In genomic region chr10:111766464-111766863, GRCh38 we compare ENCODE assay signal across 30 cellular contexts.
"Had no signal": no experiment of that assay in that cellular context is flagged by ENCODE, and none has a peak within 500 bp of the region (broad histone marks: within the 10 kb centered on the region; RNA-seq: fewer than 3 reads in every experiment).

No MANE protein-coding gene starts in this region.

- H3K36me3 ChIP-seq: adrenal gland, MG63, WERI-Rb-1 had no signal

- H3K27ac ChIP-seq: adrenal gland, PC-9, SK-N-MC, WERI-Rb-1 had no signal

- H3K4me3 ChIP-seq: adrenal gland, MG63, PC-9, SK-N-MC had no signal

- DNase-seq: activated CD4-positive, alpha-beta T cell treated with anti-CD3 and anti-CD28 coated beads for 1 hour; activated CD4-positive, alpha-beta T cell treated with anti-CD3 and anti-CD28 coated beads for 48 hours; activated CD4-positive, alpha-beta T cell treated with anti-CD3 and anti-CD28 coated beads, Interleukin-2, amount 50 U/mL, for 4 hours; activated CD4-positive, CD25-positive, alpha-beta regulatory T cell; activated CD8-positive, alpha-beta T cell treated with anti-CD3 and anti-CD28 coated beads for 36 hours; activated effector memory CD4-positive, alpha-beta T cell treated with anti-CD3 and anti-CD28 coated beads, Interleukin-2, amount 50 U/mL, for 16 hours; activated naive CD4-positive, alpha-beta T cell; activated naive CD8-positive, alpha-beta T cell treated with anti-CD3 and anti-CD28 coated beads, Interleukin-2, amount 10 ng/mL, durations not matched to agents 7 days and 5 days; activated T-cell treated with anti-CD3 and anti-CD28 coated beads, Interleukin-2, amount 50 U/mL, for 1 hour; activated T-cell treated with anti-CD3 and anti-CD28 coated beads, Interleukin-2, amount 50 U/mL, for 72 hours; adrenal gland; caudate nucleus; Kasumi-1; KG1; MG63; NCI-H1092 treated with DMSO at 0.1 percent for 48 hours; NCI-H1417; NCI-H146; NCI-H187; NCI-H2029 treated with DMSO at 0.1 percent for 48 hours; NCI-H2107; NCI-H2171; NCI-H510A; NCI-H526; NCI-H748 treated with DMSO at 0.1 percent for 48 hours; PC-9; Right ventricle myocardium superior; T1000; WERI-Rb-1 had no signal

- H3K27me3 ChIP-seq: adrenal gland, MG63 had no signal

- H3K4me1 ChIP-seq: adrenal gland had no signal

- H3K9me3 ChIP-seq: adrenal gland, MG63 had no signal
